In genomic region chr9:93555370-93555769, GRCh38 we compare ENCODE assay signal across 1 cellular context.
TF ChIP-seq lines count a peak whose summit lies in the region.

No MANE protein-coding gene starts in this region.

TF ChIP-seq in GM12878, 131 proteins besides CTCF, POLR2A, EP300 and RAD21:
- TF ChIP-seq, protein P1, sequence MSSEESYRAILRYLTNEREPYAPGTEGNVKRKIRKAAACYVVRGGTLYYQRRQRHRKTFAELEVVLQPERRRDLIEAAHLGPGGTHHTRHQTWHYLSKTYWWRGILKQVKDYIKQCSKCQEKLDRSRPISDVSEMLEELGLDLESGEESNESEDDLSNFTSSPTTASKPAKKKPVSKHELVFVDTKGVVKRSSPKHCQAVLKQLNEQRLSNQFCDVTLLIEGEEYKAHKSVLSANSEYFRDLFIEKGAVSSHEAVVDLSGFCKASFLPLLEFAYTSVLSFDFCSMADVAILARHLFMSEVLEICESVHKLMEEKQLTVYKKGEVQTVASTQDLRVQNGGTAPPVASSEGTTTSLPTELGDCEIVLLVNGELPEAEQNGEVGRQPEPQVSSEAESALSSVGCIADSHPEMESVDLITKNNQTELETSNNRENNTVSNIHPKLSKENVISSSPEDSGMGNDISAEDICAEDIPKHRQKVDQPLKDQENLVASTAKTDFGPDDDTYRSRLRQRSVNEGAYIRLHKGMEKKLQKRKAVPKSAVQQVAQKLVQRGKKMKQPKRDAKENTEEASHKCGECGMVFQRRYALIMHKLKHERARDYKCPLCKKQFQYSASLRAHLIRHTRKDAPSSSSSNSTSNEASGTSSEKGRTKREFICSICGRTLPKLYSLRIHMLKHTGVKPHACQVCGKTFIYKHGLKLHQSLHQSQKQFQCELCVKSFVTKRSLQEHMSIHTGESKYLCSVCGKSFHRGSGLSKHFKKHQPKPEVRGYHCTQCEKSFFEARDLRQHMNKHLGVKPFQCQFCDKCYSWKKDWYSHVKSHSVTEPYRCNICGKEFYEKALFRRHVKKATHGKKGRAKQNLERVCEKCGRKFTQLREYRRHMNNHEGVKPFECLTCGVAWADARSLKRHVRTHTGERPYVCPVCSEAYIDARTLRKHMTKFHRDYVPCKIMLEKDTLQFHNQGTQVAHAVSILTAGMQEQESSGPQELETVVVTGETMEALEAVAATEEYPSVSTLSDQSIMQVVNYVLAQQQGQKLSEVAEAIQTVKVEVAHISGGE (CRISPR knock-in tag; IDR thresholded peaks at IDR 0.05), result no peak
- TF ChIP-seq POU2F2 (IDR thresholded peaks at IDR 0.05; ENCODE audit: borderline replicate concordance, low read depth, low read length) (no peak), SKIL (IDR thresholded peaks at IDR 0.05; ENCODE audit: low read depth, poor library complexity, severe bottlenecking) (no peak), RUNX3 (IDR thresholded peaks at IDR 0.05; ENCODE audit: low read length) (no peak), LARP7 (IDR thresholded peaks at IDR 0.05) (no peak), EED (IDR thresholded peaks at IDR 0.05; ENCODE audit: low read depth) (no peak)
- TF ChIP-seq, protein P2, sequence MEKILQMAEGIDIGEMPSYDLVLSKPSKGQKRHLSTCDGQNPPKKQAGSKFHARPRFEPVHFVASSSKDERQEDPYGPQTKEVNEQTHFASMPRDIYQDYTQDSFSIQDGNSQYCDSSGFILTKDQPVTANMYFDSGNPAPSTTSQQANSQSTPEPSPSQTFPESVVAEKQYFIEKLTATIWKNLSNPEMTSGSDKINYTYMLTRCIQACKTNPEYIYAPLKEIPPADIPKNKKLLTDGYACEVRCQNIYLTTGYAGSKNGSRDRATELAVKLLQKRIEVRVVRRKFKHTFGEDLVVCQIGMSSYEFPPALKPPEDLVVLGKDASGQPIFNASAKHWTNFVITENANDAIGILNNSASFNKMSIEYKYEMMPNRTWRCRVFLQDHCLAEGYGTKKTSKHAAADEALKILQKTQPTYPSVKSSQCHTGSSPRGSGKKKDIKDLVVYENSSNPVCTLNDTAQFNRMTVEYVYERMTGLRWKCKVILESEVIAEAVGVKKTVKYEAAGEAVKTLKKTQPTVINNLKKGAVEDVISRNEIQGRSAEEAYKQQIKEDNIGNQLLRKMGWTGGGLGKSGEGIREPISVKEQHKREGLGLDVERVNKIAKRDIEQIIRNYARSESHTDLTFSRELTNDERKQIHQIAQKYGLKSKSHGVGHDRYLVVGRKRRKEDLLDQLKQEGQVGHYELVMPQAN (conservative IDR thresholded peaks at IDR 0.05), result no peak
